Comparison of ENCODE assay signal across 26 cellular contexts in the genomic region with DNA sequence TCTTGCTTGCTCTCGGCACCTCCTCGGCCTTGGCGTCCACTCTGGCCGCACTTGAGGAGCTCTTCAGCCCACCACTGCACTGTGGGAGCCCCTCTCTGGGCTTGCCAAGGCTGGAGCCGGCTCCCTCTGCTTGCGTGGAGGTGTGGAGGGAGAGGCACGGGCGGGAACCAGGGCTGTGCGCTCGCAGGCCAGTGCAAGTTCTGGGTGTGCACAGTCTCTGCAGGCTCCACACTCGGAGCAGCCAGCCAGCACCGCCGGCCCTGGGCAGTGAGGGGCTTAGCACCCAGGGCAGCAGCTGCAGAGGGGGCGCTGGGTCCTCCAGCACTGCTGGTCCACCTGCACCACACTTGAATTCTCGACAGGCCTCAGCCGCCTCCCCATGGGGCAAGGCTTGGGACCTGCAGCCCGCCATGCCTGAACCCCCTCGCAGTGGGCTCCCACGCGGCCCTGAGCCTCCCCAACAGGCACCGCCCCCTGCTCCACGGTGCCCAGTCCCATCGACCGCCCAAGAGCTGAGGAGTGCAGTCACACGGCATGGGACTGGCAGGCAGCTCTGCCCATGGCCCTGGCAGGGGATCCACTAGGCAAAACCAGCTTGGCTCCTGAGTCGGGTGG.
DNase-seq lines count a peak whose midpoint lies in the region; ATAC-seq, FAIRE-seq and TF ChIP-seq lines count a peak whose summit lies in the region.
"Had no signal": no experiment of that assay in that cellular context is flagged by ENCODE, and none has a peak within 500 bp of the region (broad histone marks: within the 10 kb centered on the region; RNA-seq: fewer than 3 reads in every experiment).

No MANE protein-coding gene starts in this region.

- no peak overlapping the region for H3K9ac ChIP-seq in HepG2 (ENCODE audit: insufficient read depth, low read depth, low read length)
- H3K9ac ChIP-seq: BLaER1 had no signal

- no peak overlapping the region for H3K27ac ChIP-seq in HEK293 (ENCODE audit: extremely low read depth, low read depth, low read length)
- no peak overlapping the region for H3K27ac ChIP-seq in HepG2 (ENCODE audit: extremely low read length, insufficient read depth, low read length)
- H3K27ac ChIP-seq: 22Rv1, BLaER1, SK-N-MC had no signal

- H3K27me3 ChIP-seq in HepG2 (ENCODE audit: control insufficient read depth in 1 of 2, insufficient read depth in 2 of 2, low read length in 2 of 2), result no peaks in the 10 kb centered on the region; a peak in 1 of 5 replicates
- H3K27me3 ChIP-seq: BLaER1 had no signal

- POLR2A ChIA-PET in HEK293 (lab: Yijun Ruan, JAX), result no interaction called here
- POLR2A ChIA-PET in HepG2 (lab: Yijun Ruan, JAX), result no interaction called here

- no peaks in the 10 kb centered on the region for H3K36me3 Mint-ChIP-seq in stimulated activated effector memory CD8-positive, alpha-beta T cell treated with anti-CD3 and anti-CD28 coated beads, Interleukin-12 subunit alpha, Interleukin-12 subunit beta, amount 100 ng/mL, for 72 hours
- no peaks in the 10 kb centered on the region for H3K36me3 Mint-ChIP-seq in activated T-helper 1 cell treated with anti-CD3 and anti-CD28 coated beads, Interleukin-12 subunit alpha, Interleukin-12 subunit beta, Interleukin-2, Interleukin-4 antibody, amounts not matched to agents 30 ng/mL and 10 ng/mL and 1 ng/mL, durations not matched to agents 14 hours and 24 hours and 36 hours (ENCODE audit: low read depth)
- H3K36me3 Mint-ChIP-seq: CD4-positive, alpha-beta memory T cell had no signal

- H4K20me1 ChIP-seq in HepG2 (ENCODE audit: insufficient read depth, low read length), result no peaks in the 10 kb centered on the region
- H4K20me1 ChIP-seq: BLaER1 had no signal

- H3K9me3 ChIP-seq in HEK293 (ENCODE audit: control insufficient read depth, insufficient read depth, low read depth, low read length) (no peaks in the 10 kb centered on the region), HepG2 (ENCODE audit: low read length) (peaks cover 11% of the 10 kb centered on the region; the same call in 1 of the 2 replicates)

- TF ChIP-seq EP300 in HepG2 (IDR thresholded peaks at IDR 0.05; ENCODE audit: low read depth in 2 of 2, low read length in 2 of 2), result no peak
- TF ChIP-seq EP300 in HepG2 (CRISPR knock-in tag; IDR thresholded peaks at IDR 0.05; ENCODE audit: borderline replicate concordance), result no peak

- H3K4me3 Mint-ChIP-seq in stimulated activated effector memory CD8-positive, alpha-beta T cell treated with anti-CD3 and anti-CD28 coated beads, Interleukin-12 subunit alpha, Interleukin-12 subunit beta, amount 100 ng/mL, for 72 hours, result no peak overlapping the region
- no peak overlapping the region for H3K4me3 Mint-ChIP-seq in activated T-helper 1 cell treated with anti-CD3 and anti-CD28 coated beads, Interleukin-12 subunit alpha, Interleukin-12 subunit beta, Interleukin-2, Interleukin-4 antibody, amounts not matched to agents 30 ng/mL and 10 ng/mL and 1 ng/mL, durations not matched to agents 14 hours and 24 hours and 36 hours
- H3K4me3 Mint-ChIP-seq: CD4-positive, alpha-beta memory T cell had no signal

- H3K27me3 Mint-ChIP-seq in activated T-helper 1 cell treated with anti-CD3 and anti-CD28 coated beads, Interleukin-12 subunit alpha, Interleukin-12 subunit beta, Interleukin-2, Interleukin-4 antibody, amounts not matched to agents 30 ng/mL and 10 ng/mL and 1 ng/mL, durations not matched to agents 14 hours and 24 hours and 36 hours (ENCODE audit: insufficient read depth), result no peaks in the 10 kb centered on the region
- H3K27me3 Mint-ChIP-seq: CD4-positive, alpha-beta memory T cell had no signal

- H3K4me3 ChIP-seq in HEK293 (ENCODE audit: low read depth, low read length) (no peak overlapping the region), HepG2 (replicated peaks in 1 of 3; ENCODE audit: insufficient read depth in 1 of 3, low read depth in 2 of 3, low read length in 3 of 3) (no peak overlapping the region)
- H3K4me3 ChIP-seq: BLaER1, SK-N-MC had no signal

- no peak overlapping the region for H3K4me2 ChIP-seq in HepG2 (ENCODE audit: low read depth, low read length)
- H3K4me2 ChIP-seq: BLaER1 had no signal

- intact Hi-C loops in HepG2 (cut with micrococcal nuclease; ENCODE audit: unreplicated experiment), result no loop called here
- intact Hi-C loops in activated T-helper 1 cell treated with anti-CD3 and anti-CD28 coated beads, Interleukin-12 subunit alpha, Interleukin-12 subunit beta, Interleukin-2, Interleukin-4 antibody, amounts not matched to agents 30 ng/mL and 10 ng/mL and 1 ng/mL, durations not matched to agents 14 hours and 24 hours and 36 hours (cut with micrococcal nuclease), result no loop called here

- TF ChIP-seq POLR2A in HepG2 (IDR thresholded peaks at IDR 0.05; ENCODE audit: insufficient read depth in 1 of 2, low read depth in 2 of 2, low read length in 2 of 2), result no peak

- in situ Hi-C loops in HepG2 (cut with HindIII; ENCODE audit: extremely low pct_ligation_motif_present, low pct_unique_long_range_greater_than_20kb), result no loop called here

- CTCF ChIA-PET in HEK293 (lab: Yijun Ruan, JAX) (no interaction called here), HepG2 (lab: Yijun Ruan, JAX; ENCODE audit: low intra/inter-chr PET ratio, low total read pairs) (no interaction called here)

- H3K36me3 ChIP-seq in HEK293 (ENCODE audit: control insufficient read depth in 2 of 2, insufficient read depth in 1 of 2, low read length in 2 of 2) (no peaks in the 10 kb centered on the region), HepG2 (replicated peaks in 1 of 2; ENCODE audit: control insufficient read depth in 1 of 2, insufficient read depth in 2 of 2, low read length in 2 of 2) (no peaks in the 10 kb centered on the region)
- H3K36me3 ChIP-seq: BLaER1 had no signal

- H3K27ac Mint-ChIP-seq in stimulated activated effector memory CD8-positive, alpha-beta T cell treated with anti-CD3 and anti-CD28 coated beads, Interleukin-12 subunit alpha, Interleukin-12 subunit beta, amount 100 ng/mL, for 72 hours, result no peak overlapping the region
- no peak overlapping the region for H3K27ac Mint-ChIP-seq in activated T-helper 1 cell treated with anti-CD3 and anti-CD28 coated beads, Interleukin-12 subunit alpha, Interleukin-12 subunit beta, Interleukin-2, Interleukin-4 antibody, amounts not matched to agents 30 ng/mL and 10 ng/mL and 1 ng/mL, durations not matched to agents 14 hours and 24 hours and 36 hours
- H3K27ac Mint-ChIP-seq: CD4-positive, alpha-beta memory T cell had no signal

- TF ChIP-seq CTCF in HEK293 (tag by site-specific recombination; IDR thresholded peaks at IDR 0.05), result no peak
- TF ChIP-seq CTCF in HepG2 (CRISPR knock-in tag; IDR thresholded peaks at IDR 0.05), result no peak

- FAIRE-seq in HepG2 (lab: Jason Lieb, UNC), result no peak
- FAIRE-seq: GM19239, H1 had no signal

- peaks cover 3% of the 10 kb centered on the region for H3K9me3 Mint-ChIP-seq in stimulated activated effector memory CD8-positive, alpha-beta T cell treated with anti-CD3 and anti-CD28 coated beads, Interleukin-12 subunit alpha, Interleukin-12 subunit beta, amount 100 ng/mL, for 72 hours
- peaks cover 15% of the 10 kb centered on the region for H3K9me3 Mint-ChIP-seq in activated T-helper 1 cell treated with anti-CD3 and anti-CD28 coated beads, Interleukin-12 subunit alpha, Interleukin-12 subunit beta, Interleukin-2, Interleukin-4 antibody, amounts not matched to agents 30 ng/mL and 10 ng/mL and 1 ng/mL, durations not matched to agents 14 hours and 24 hours and 36 hours

- H3K79me2 ChIP-seq in HepG2 (ENCODE audit: insufficient read depth, low read length), result no peaks in the 10 kb centered on the region

- no TSS peak for BruUV-seq in HepG2 (replicated peaks; lab: Mats Ljungman, UMichigan)

- DNase-seq in DMS 273 (lab: John Stamatoyannopoulos, UW; ENCODE audit: unreplicated experiment) (peak; percentile 8), DMS 273 treated with DMSO at 0.1 percent for 48 hours (lab: John Stamatoyannopoulos, UW) (no peak), HepG2 (ENCODE audit: low spot score) (no peak)
- DNase-seq in stimulated activated effector memory CD8-positive, alpha-beta T cell treated with anti-CD3 and anti-CD28 coated beads, Interleukin-12 subunit alpha, Interleukin-12 subunit beta, amount 100 ng/mL, for 72 hours (ENCODE audit: low spot score in 2 of 2), result no peak
- no peak for DNase-seq in activated T-helper 1 cell treated with anti-CD3 and anti-CD28 coated beads, Interleukin-12 subunit alpha, Interleukin-12 subunit beta, Interleukin-2, Interleukin-4 antibody, amounts not matched to agents 30 ng/mL and 10 ng/mL and 1 ng/mL, durations not matched to agents 14 hours and 24 hours and 36 hours (ENCODE audit: low spot score)
- DNase-seq: ACHN, Caco-2, EL, GF-D8, Karpas-422, NCI-H1417, NCI-H1694 treated with DMSO at 0.1 percent for 48 hours, NCI-H2081 treated with DMSO at 0.1 percent for 48 hours, NCI-H2171 treated with DMSO at 0.1 percent for 48 hours, NCI-H446, NCI-H526, SHP77 treated with DMSO at 0.1 percent for 48 hours had no signal

- WGBS in HepG2 (ENCODE audit: low lambda C conversion rate), result 44% methylated on average over 16 of the region's 26 CpGs

- no peaks in the 10 kb centered on the region for H3K4me1 Mint-ChIP-seq in stimulated activated effector memory CD8-positive, alpha-beta T cell treated with anti-CD3 and anti-CD28 coated beads, Interleukin-12 subunit alpha, Interleukin-12 subunit beta, amount 100 ng/mL, for 72 hours
- H3K4me1 Mint-ChIP-seq in activated T-helper 1 cell treated with anti-CD3 and anti-CD28 coated beads, Interleukin-12 subunit alpha, Interleukin-12 subunit beta, Interleukin-2, Interleukin-4 antibody, amounts not matched to agents 30 ng/mL and 10 ng/mL and 1 ng/mL, durations not matched to agents 14 hours and 24 hours and 36 hours (ENCODE audit: low read depth), result no peaks in the 10 kb centered on the region
- H3K4me1 Mint-ChIP-seq: CD4-positive, alpha-beta memory T cell had no signal

- no peaks in the 10 kb centered on the region for H3K4me1 ChIP-seq in HEK293 (ENCODE audit: control insufficient read depth, insufficient read depth, low read length)
- H3K4me1 ChIP-seq in HepG2 (ENCODE audit: insufficient read depth, low read length), result no peaks in the 10 kb centered on the region
- H3K4me1 ChIP-seq: Caco-2 had no signal

- no peak for TF ChIP-seq RAD21 in HepG2 (CRISPR knock-in tag; IDR thresholded peaks at IDR 0.05)

- no peak overlapping the region for H2AFZ ChIP-seq in HepG2 (ENCODE audit: low read length)

- ATAC-seq in HepG2 (no peak; the same call in 2 of the 3 replicates), HG03175 (IDR thresholded peaks at IDR 0.05; ENCODE audit: unreplicated experiment) (no peak), GM19035 (IDR thresholded peaks at IDR 0.05; ENCODE audit: unreplicated experiment) (no peak)
- ATAC-seq in stimulated activated effector memory CD8-positive, alpha-beta T cell treated with anti-CD3 and anti-CD28 coated beads, Interleukin-12 subunit alpha, Interleukin-12 subunit beta, amount 100 ng/mL, for 72 hours, result peak; percentile 8

TF ChIP-seq in HEK293, 187 proteins besides CTCF, POLR2A, EP300 and RAD21 (continues in another document):
- no peak for TF ChIP-seq ZNF837 (tag by site-specific recombination; IDR thresholded peaks at IDR 0.05)
- no peak for TF ChIP-seq ZEB2 (tag by site-specific recombination; IDR thresholded peaks at IDR 0.05)
- TF ChIP-seq KLF10 (tag by site-specific recombination; IDR thresholded peaks at IDR 0.05), result no peak

TF ChIP-seq in HepG2, 621 proteins besides CTCF, POLR2A, EP300 and RAD21 (continues in another document):
- TF ChIP-seq ZNF850 (CRISPR knock-in tag; conservative IDR thresholded peaks at IDR 0.05) (peak; percentile 98), ETV6 (CRISPR knock-in tag; conservative IDR thresholded peaks at IDR 0.05) (no peak)
